ENCODE assay signal across 12 cellular contexts in the genomic region with DNA sequence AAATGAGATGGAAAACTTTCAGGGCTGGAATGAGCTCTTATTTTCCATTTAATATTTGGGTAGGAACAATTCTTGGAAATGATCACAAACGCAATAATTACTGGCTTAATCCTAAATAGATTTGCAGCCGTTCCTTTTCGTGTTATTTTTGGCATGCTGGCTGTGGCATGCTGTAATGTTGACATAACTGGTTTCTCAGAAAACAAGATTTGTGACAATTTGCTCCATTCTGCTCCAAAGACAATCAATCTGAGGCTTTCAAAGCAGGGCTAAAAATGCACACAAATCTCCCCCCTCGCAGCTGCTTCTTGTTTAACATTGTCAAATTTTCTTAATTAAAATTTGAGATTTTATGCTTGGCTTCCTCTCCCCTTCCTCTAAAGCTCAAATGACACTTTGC.
DNase-seq lines count a peak whose midpoint lies in the region; ATAC-seq and TF ChIP-seq lines count a peak whose summit lies in the region.
"Had no signal": no experiment of that assay in that cellular context is flagged by ENCODE, and none has a peak within 500 bp of the region (broad histone marks: within the 10 kb centered on the region; RNA-seq: fewer than 3 reads in every experiment).

No MANE protein-coding gene starts in this region.

- no peak for ATAC-seq in GM19467 (IDR thresholded peaks at IDR 0.05; ENCODE audit: unreplicated experiment)

- DNase-seq in LHCN-M2 (ENCODE audit: low read depth) (peak; percentile 33), astrocyte of the hippocampus (ENCODE audit: low read depth, low spot score) (peak; percentile 72), right atrium auricular region (ENCODE audit: low spot score) (peak; percentile 73), NCI-H1930 (lab: John Stamatoyannopoulos, UW) (no peak), COLO668 (lab: John Stamatoyannopoulos, UW; ENCODE audit: unreplicated experiment) (no peak), HuH-7.5 (ENCODE audit: low spot score) (no peak)
- DNase-seq: activated T-cell treated with anti-CD3 and anti-CD28 coated beads, Interleukin-2, amount 50 U/mL, for 48 hours; cerebellar nuclear complex; MM.1S; stimulated activated CD4-positive, alpha-beta T cell treated with anti-CD3 and anti-CD28 coated beads, Interleukin-2, amount 100 ng/mL, for 24 hours had no signal

- H3K4me1 ChIP-seq in right atrium auricular region, result peaks cover 0 to 25% of the 10 kb centered on the region in 2 donors
- H3K4me1 ChIP-seq in skeletal muscle tissue (ENCODE audit: control insufficient read depth in 3 of 3, insufficient read depth in 3 of 3, low read length in 3 of 3), result peaks cover 2 to 19% (median 6%) of the 10 kb centered on the region in 3 donors

- H3K4me3 ChIP-seq in right atrium auricular region (no peak overlapping the region), skeletal muscle tissue (ENCODE audit: low read length in 3 of 3) (no peak overlapping the region)

- H3K27ac ChIP-seq in right atrium auricular region (peak overlapping the region; percentile 60 to 87), skeletal muscle tissue (ENCODE audit: low read depth, low read length) (peak overlapping the region; percentile 65)

- H3K9ac ChIP-seq in skeletal muscle tissue (ENCODE audit: low read depth in 1 of 3, low read length in 3 of 3), result no peak overlapping the region

- no peaks in the 10 kb centered on the region for H3K36me3 ChIP-seq in right atrium auricular region
- H3K36me3 ChIP-seq in skeletal muscle tissue (ENCODE audit: control insufficient read depth in 3 of 3, insufficient read depth in 3 of 3, low read length in 3 of 3), result no peaks in the 10 kb centered on the region

- TF ChIP-seq CTCF in right atrium auricular region (IDR thresholded peaks at IDR 0.05), result no peak

- H3K27me3 ChIP-seq in right atrium auricular region (no peaks in the 10 kb centered on the region), skeletal muscle tissue (ENCODE audit: control insufficient read depth in 3 of 3, insufficient read depth in 3 of 3, low read length in 3 of 3) (no peaks in the 10 kb centered on the region)

- H3K9me3 ChIP-seq in right atrium auricular region, result no peaks in the 10 kb centered on the region
- H3K9me3 ChIP-seq in skeletal muscle tissue (ENCODE audit: control insufficient read depth in 3 of 3, low read length in 3 of 3), result no peaks in the 10 kb centered on the region

Comparison
In these comparisons a context has a peak if more than half of its experiments do, and no peak if none do; other contexts are left out.
1. DNase-seq: peak in LHCN-M2 (single experiment), astrocyte of the hippocampus (single experiment) and right atrium auricular region (single experiment); none in NCI-H1930 (0 of 2), COLO668 (single experiment) and HuH-7.5 (single experiment).